17 cellular contexts compared by ENCODE assay signal in the genomic region with DNA sequence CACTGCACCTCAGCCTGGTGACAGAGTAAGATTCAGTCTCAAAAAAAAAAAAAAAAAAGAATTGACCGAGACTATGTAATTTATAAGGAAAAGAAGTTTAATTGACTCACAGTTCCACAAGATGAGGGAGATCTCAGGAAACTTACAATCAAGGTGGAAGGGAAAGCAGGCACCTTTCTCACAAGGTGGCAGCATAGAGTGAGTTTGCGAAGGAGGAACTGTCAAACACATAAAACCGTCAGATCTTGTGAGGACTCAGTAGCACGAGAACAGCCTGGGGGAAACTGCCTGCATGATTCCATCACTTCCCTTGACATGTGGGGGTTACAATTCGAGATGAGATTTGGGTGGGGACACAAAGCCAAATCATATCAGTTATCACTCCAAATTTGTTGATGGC.
A peak's percentile ranks its signal among the peaks of the same experiment; 100 is the strongest.
DNase-seq lines count a peak whose midpoint lies in the region; ATAC-seq, FAIRE-seq and TF ChIP-seq lines count a peak whose summit lies in the region.
"Had no signal": no experiment of that assay in that cellular context is flagged by ENCODE, and none has a peak within 500 bp of the region (broad histone marks: within the 10 kb centered on the region; RNA-seq: fewer than 3 reads in every experiment).

No MANE protein-coding gene starts in this region.

- POLR2A ChIA-PET in activated CD4-positive, alpha-beta T cell treated with anti-CD3 and anti-CD28 coated beads for 36 hours (lab: Charles Lee), result no interaction called here

- TF ChIP-seq POLR2A in transverse colon (IDR thresholded peaks at IDR 0.05), result no peak

- no peak for TF ChIP-seq EP300 in transverse colon (IDR thresholded peaks at IDR 0.05; ENCODE audit: low read depth)

- 15 to 24% methylated on average over 5 of the region's 5 CpGs for WGBS in transverse colon (ENCODE audit: low coverage in 1 of 2), 2 donors

- no peak overlapping the region for H3K4me3 Mint-ChIP-seq in activated CD4-positive, alpha-beta T cell treated with anti-CD3 and anti-CD28 coated beads for 36 hours
- H3K4me3 Mint-ChIP-seq: natural killer cell treated with Interleukin-12 subunit alpha and Interleukin-12 subunit beta and Interleukin-15 and Interleukin-18, amount 100 ng/mL, for 72 hours had no signal

- H3K36me3 ChIP-seq in bronchial epithelial cell (ENCODE audit: control insufficient read depth, insufficient read depth, low read length), result no peaks in the 10 kb centered on the region
- no peaks in the 10 kb centered on the region for H3K36me3 ChIP-seq in transverse colon
- H3K36me3 ChIP-seq in left lung, result no peaks in the 10 kb centered on the region
- H3K36me3 ChIP-seq: vagina had no signal

- ATAC-seq in activated CD4-positive, alpha-beta T cell treated with anti-CD3 and anti-CD28 coated beads for 36 hours, result no peak
- ATAC-seq in left lung, result no peak
- no peak for ATAC-seq in left ventricle myocardium superior
- ATAC-seq: natural killer cell treated with Interleukin-12 subunit alpha and Interleukin-12 subunit beta and Interleukin-15 and Interleukin-18, amount 100 ng/mL, for 72 hours had no signal

- no peaks in the 10 kb centered on the region for H3K9me3 Mint-ChIP-seq in activated CD4-positive, alpha-beta T cell treated with anti-CD3 and anti-CD28 coated beads for 36 hours (ENCODE audit: low read depth)

- CTCF ChIA-PET in activated CD4-positive, alpha-beta T cell treated with anti-CD3 and anti-CD28 coated beads for 36 hours (lab: Charles Lee), result interaction anchor here (0.7 to 1.0 kb wide), 2 partner anchors 142 to 217 kb away, joined by 3 to 4 read pairs; no protein-coding TSS in a partner anchor

- peaks cover 3% of the 10 kb centered on the region for H3K27me3 Mint-ChIP-seq in activated CD4-positive, alpha-beta T cell treated with anti-CD3 and anti-CD28 coated beads for 36 hours

- no peak for FAIRE-seq in bronchial epithelial cell (lab: Jason Lieb, UNC)

- TF ChIP-seq CTCF in LNCaP clone FGC (IDR thresholded peaks at IDR 0.05; ENCODE audit: control insufficient read depth, extremely low read depth, insufficient read depth) (peak; percentile 74), bronchial epithelial cell (IDR thresholded peaks at IDR 0.05; ENCODE audit: insufficient read depth, low read length, severe bottlenecking) (no peak), transverse colon (IDR thresholded peaks at IDR 0.05) (peak; percentile 17 to 49 (median 38)), left lung (IDR thresholded peaks at IDR 0.05) (no peak)

- intact Hi-C loops in activated CD4-positive, alpha-beta T cell treated with anti-CD3 and anti-CD28 coated beads for 36 hours (cut with DNase I, micrococcal nuclease), result no loop called here
- intact Hi-C loops in transverse colon (cut with DNase I; ENCODE audit: low total_unique reads), result no loop called here
- intact Hi-C loops in left lung (cut with DNase I), result no loop called here
- intact Hi-C loops in left ventricle myocardium superior (cut with micrococcal nuclease), result no loop called here

- H3K27ac ChIP-seq in transverse colon (no peak overlapping the region), left lung (no peak overlapping the region)
- H3K27ac ChIP-seq: KMS-11, vagina had no signal

- H3K27me3 ChIP-seq in bronchial epithelial cell (ENCODE audit: control insufficient read depth, insufficient read depth, low read length) (no peaks in the 10 kb centered on the region), transverse colon (no peaks in the 10 kb centered on the region), left lung (no peaks in the 10 kb centered on the region)
- H3K27me3 ChIP-seq: vagina had no signal

- no peaks in the 10 kb centered on the region for H3K9me3 ChIP-seq in transverse colon
- H3K9me3 ChIP-seq in left lung, result peaks cover 0 to 7% of the 10 kb centered on the region in 2 donors
- H3K9me3 ChIP-seq: vagina had no signal

- no peaks in the 10 kb centered on the region for H3K36me3 Mint-ChIP-seq in activated CD4-positive, alpha-beta T cell treated with anti-CD3 and anti-CD28 coated beads for 36 hours (ENCODE audit: low read depth)
- H3K36me3 Mint-ChIP-seq: natural killer cell treated with Interleukin-12 subunit alpha and Interleukin-12 subunit beta and Interleukin-15 and Interleukin-18, amount 100 ng/mL, for 72 hours had no signal

- DNase-seq in activated CD4-positive, alpha-beta T cell treated with anti-CD3 and anti-CD28 coated beads for 36 hours, result peak; percentile 6
- DNase-seq in activated CD4-positive, alpha-beta T cell treated with anti-CD3 and anti-CD28 coated beads for 1 hour, result no peak
- peak; percentile 26 for DNase-seq in LNCaP clone FGC (ENCODE audit: low read depth)
- peak; percentile 17 for DNase-seq in bronchial epithelial cell (ENCODE audit: low read depth)
- DNase-seq in transverse colon, result peak; percentile 44
- DNase-seq in left lung, result no peak
- no peak for DNase-seq in germinal center (ENCODE audit: low spot score)
- DNase-seq in left ventricle myocardium superior, result no peak
- DNase-seq: activated CD8-positive, alpha-beta memory T cell treated with anti-CD3 and anti-CD28 coated beads for 24 hours; activated naive CD4-positive, alpha-beta T cell treated with anti-CD3 and anti-CD28 coated beads, Interleukin-2, amount 50 U/mL, for 16 hours; GDM1; HCEC 1CT; NCI-H345; SW 1271 had no signal

- H3K4me3 ChIP-seq in LNCaP clone FGC (ENCODE audit: low read depth, low read length) (no peak overlapping the region), bronchial epithelial cell (ENCODE audit: low read depth, low read length) (no peak overlapping the region), transverse colon (no peak overlapping the region), left lung (no peak overlapping the region)
- H3K4me3 ChIP-seq: vagina had no signal

- no peak overlapping the region for H3K27ac Mint-ChIP-seq in activated CD4-positive, alpha-beta T cell treated with anti-CD3 and anti-CD28 coated beads for 36 hours
- H3K27ac Mint-ChIP-seq: natural killer cell treated with Interleukin-12 subunit alpha and Interleukin-12 subunit beta and Interleukin-15 and Interleukin-18, amount 100 ng/mL, for 72 hours had no signal

- no peaks in the 10 kb centered on the region for H3K4me1 Mint-ChIP-seq in activated CD4-positive, alpha-beta T cell treated with anti-CD3 and anti-CD28 coated beads for 36 hours

- in situ Hi-C loops in transverse colon (cut with MboI; ENCODE audit: low pct_ligation_motif_present in 1 of 4, low pct_unique_long_range_greater_than_20kb in 1 of 4, low sequenced_read_pairs in 3 of 4), result no loop called here

- H3K4me1 ChIP-seq in transverse colon (no peaks in the 10 kb centered on the region), left lung (no peaks in the 10 kb centered on the region)
- H3K4me1 ChIP-seq: vagina had no signal

Comparison
In these comparisons a context has a peak if more than half of its experiments do, and no peak if none do; other contexts are left out.
1. DNase-seq: peak in activated CD4-positive, alpha-beta T cell treated with anti-CD3 and anti-CD28 coated beads for 36 hours (single experiment), LNCaP clone FGC (single experiment), bronchial epithelial cell (single experiment) and transverse colon (single experiment); none in activated CD4-positive, alpha-beta T cell treated with anti-CD3 and anti-CD28 coated beads for 1 hour (single experiment), left lung (0 of 2), germinal center (single experiment) and left ventricle myocardium superior (single experiment).
2. CTCF ChIP-seq: peak in LNCaP clone FGC (single experiment) and transverse colon (5 of 5); none in bronchial epithelial cell (single experiment) and left lung (0 of 2).